In genomic region chr1:213737398-213738040, GRCh38 we compare ENCODE assay signal across 1 cellular context.
TF ChIP-seq lines count a peak whose summit lies in the region.

No MANE protein-coding gene starts in this region.

TF ChIP-seq in HepG2, 621 proteins besides CTCF, POLR2A, EP300 and RAD21 (continued from another document and continues in another):
- 0 out of 2 replicates have a peak, but pooled peaks have one; percentile 42 for TF ChIP-seq HNF1A (IDR thresholded peaks at IDR 0.05; ENCODE audit: low read depth)
- peak; percentile 79; the same call in 1 of the 2 replicates for TF ChIP-seq HNF1A (CRISPR knock-in tag; IDR thresholded peaks at IDR 0.05; ENCODE audit: borderline replicate concordance)
- no peak for TF ChIP-seq RAD51 (IDR thresholded peaks at IDR 0.05; ENCODE audit: borderline replicate concordance)
- TF ChIP-seq ZNF30 (CRISPR knock-in tag; IDR thresholded peaks at IDR 0.05), result no peak
- TF ChIP-seq CBX1 (IDR thresholded peaks at IDR 0.05; ENCODE audit: low read depth), result peak; percentile 80
- no peak for TF ChIP-seq GTF2F1 (IDR thresholded peaks at IDR 0.05; ENCODE audit: low read length)
- TF ChIP-seq POLR2AphosphoS5 (IDR thresholded peaks at IDR 0.05; ENCODE audit: low read depth, low read length), result no peak
- no peak for TF ChIP-seq JUND (CRISPR knock-in tag; IDR thresholded peaks at IDR 0.05)
- peak; percentile 52 for TF ChIP-seq ZNF629 (CRISPR knock-in tag; conservative IDR thresholded peaks at IDR 0.05)
- TF ChIP-seq ZNF530 (CRISPR knock-in tag; IDR thresholded peaks at IDR 0.05; ENCODE audit: low read depth), result no peak
- no peak for TF ChIP-seq GMEB2 (CRISPR knock-in tag; IDR thresholded peaks at IDR 0.05; ENCODE audit: low read depth)
- TF ChIP-seq SIX4 (CRISPR knock-in tag; IDR thresholded peaks at IDR 0.05), result no peak; the same call in 1 of the 2 replicates
- no peak for TF ChIP-seq MTERF4 (CRISPR knock-in tag; IDR thresholded peaks at IDR 0.05)
- peak; percentile 79; the same call in 1 of the 2 replicates for TF ChIP-seq ZFP1 (CRISPR knock-in tag; IDR thresholded peaks at IDR 0.05)
- TF ChIP-seq KDM1A (CRISPR knock-in tag; IDR thresholded peaks at IDR 0.05), result no peak
- TF ChIP-seq BCLAF1 (IDR thresholded peaks at IDR 0.05), result no peak
- TF ChIP-seq ZNF337 (CRISPR knock-in tag; IDR thresholded peaks at IDR 0.05; ENCODE audit: borderline replicate concordance, low read depth), result 0 out of 2 replicates have a peak, but pooled peaks have one; percentile 88
- no peak for TF ChIP-seq CENPBD1 (CRISPR knock-in tag; IDR thresholded peaks at IDR 0.05; ENCODE audit: borderline replicate concordance, low read depth)
- peak; percentile 53; the same call in 1 of the 2 replicates for TF ChIP-seq ZNF281 (CRISPR knock-in tag; IDR thresholded peaks at IDR 0.05; ENCODE audit: borderline replicate concordance)
- TF ChIP-seq ISL2 (CRISPR knock-in tag; IDR thresholded peaks at IDR 0.05), result peak; percentile 93
- TF ChIP-seq PCBP2 (optimal IDR thresholded peaks at IDR 0.05; ENCODE audit: low read depth, low read length, poor library complexity, severe bottlenecking), result no peak
- TF ChIP-seq ZNF784 (CRISPR knock-in tag; IDR thresholded peaks at IDR 0.05; ENCODE audit: borderline replicate concordance), result peak; percentile 54; the same call in 1 of the 2 replicates
- no peak for TF ChIP-seq SNAI1 (CRISPR knock-in tag; IDR thresholded peaks at IDR 0.05; ENCODE audit: borderline replicate concordance)
- TF ChIP-seq ZNF121 (CRISPR knock-in tag; IDR thresholded peaks at IDR 0.05), result 0 out of 2 replicates have a peak, but pooled peaks have one; percentile 15
- TF ChIP-seq ZNF737 (CRISPR knock-in tag; IDR thresholded peaks at IDR 0.05; ENCODE audit: borderline replicate concordance), result no peak
- TF ChIP-seq XBP1 (CRISPR knock-in tag; IDR thresholded peaks at IDR 0.05), result no peak
- peak; percentile 88; the same call in 1 of the 2 replicates for TF ChIP-seq MIER3 (CRISPR knock-in tag; IDR thresholded peaks at IDR 0.05; ENCODE audit: borderline replicate concordance)
- TF ChIP-seq RXRB (CRISPR knock-in tag; IDR thresholded peaks at IDR 0.05; ENCODE audit: borderline replicate concordance), result peak; percentile 95
- TF ChIP-seq ZFAT (CRISPR knock-in tag; conservative IDR thresholded peaks at IDR 0.05), result no peak
- TF ChIP-seq ZNF225 (CRISPR knock-in tag; IDR thresholded peaks at IDR 0.05), result no peak; the same call in 1 of the 2 replicates
- TF ChIP-seq RBFOX2 (IDR thresholded peaks at IDR 0.05; ENCODE audit: low read depth, low read length), result no peak
- no peak; the same call in 1 of the 2 replicates for TF ChIP-seq ZFP37 (CRISPR knock-in tag; IDR thresholded peaks at IDR 0.05; ENCODE audit: borderline replicate concordance)
- TF ChIP-seq ETV5 (CRISPR knock-in tag; IDR thresholded peaks at IDR 0.05; ENCODE audit: borderline replicate concordance), result no peak
- no peak for TF ChIP-seq MED13 (CRISPR knock-in tag; IDR thresholded peaks at IDR 0.05)
- no peak for TF ChIP-seq ZMAT3 (CRISPR knock-in tag; conservative IDR thresholded peaks at IDR 0.05)
- TF ChIP-seq EEA1 (CRISPR knock-in tag; IDR thresholded peaks at IDR 0.05; ENCODE audit: borderline replicate concordance), result no peak
- no peak for TF ChIP-seq YEATS2 (CRISPR knock-in tag; IDR thresholded peaks at IDR 0.05; ENCODE audit: borderline replicate concordance)
- 0 out of 2 replicates have a peak, but pooled peaks have one; percentile 31 for TF ChIP-seq MAFF (IDR thresholded peaks at IDR 0.05; ENCODE audit: low read depth, low read length)
- TF ChIP-seq ZC3H13 (CRISPR knock-in tag; IDR thresholded peaks at IDR 0.05), result no peak
- TF ChIP-seq ZNF501 (CRISPR knock-in tag; IDR thresholded peaks at IDR 0.05), result no peak
- TF ChIP-seq ZNF430 (CRISPR knock-in tag; IDR thresholded peaks at IDR 0.05), result peak; percentile 40; the same call in 1 of the 2 replicates
- TF ChIP-seq KDM4B (CRISPR knock-in tag; IDR thresholded peaks at IDR 0.05), result no peak
- TF ChIP-seq KMT2B (CRISPR knock-in tag; IDR thresholded peaks at IDR 0.05), result no peak; the same call in 1 of the 2 replicates
- no peak for TF ChIP-seq STAT6 (CRISPR knock-in tag; IDR thresholded peaks at IDR 0.05; ENCODE audit: borderline replicate concordance)
- 0 out of 2 replicates have a peak, but pooled peaks have one; percentile 74 for TF ChIP-seq ZNF205 (CRISPR knock-in tag; IDR thresholded peaks at IDR 0.05)
- TF ChIP-seq KDM5B (CRISPR knock-in tag; IDR thresholded peaks at IDR 0.05; ENCODE audit: borderline replicate concordance), result no peak
- TF ChIP-seq NFIB (CRISPR knock-in tag; IDR thresholded peaks at IDR 0.05; ENCODE audit: borderline replicate concordance), result no peak
- no peak for TF ChIP-seq PBX2 (CRISPR knock-in tag; IDR thresholded peaks at IDR 0.05)
- TF ChIP-seq HNRNPL (IDR thresholded peaks at IDR 0.05; ENCODE audit: low read depth, low read length), result no peak
- peak; percentile 90 for TF ChIP-seq NCOA2 (CRISPR knock-in tag; IDR thresholded peaks at IDR 0.05)
- 0 out of 2 replicates have a peak, but pooled peaks have one; percentile 32 for TF ChIP-seq ZNF678 (CRISPR knock-in tag; IDR thresholded peaks at IDR 0.05)
- TF ChIP-seq ASH2L (IDR thresholded peaks at IDR 0.05; ENCODE audit: insufficient read length, low read depth, low read length), result peak; percentile 19
